Comparison of ENCODE assay signal across 18 cellular contexts in genomic region chr11:66609951-66610617, GRCh38. TPM values are rescaled to one million over a fixed set of nuclear protein-coding genes. Genes with fewer than 3 reads are reported as not detected.
DNase-seq lines count a peak whose midpoint lies in the region; ATAC-seq, FAIRE-seq and TF ChIP-seq lines count a peak whose summit lies in the region.
"Had no signal": no experiment of that assay in that cellular context is flagged by ENCODE, and none has a peak within 500 bp of the region (broad histone marks: within the 10 kb centered on the region; RNA-seq: fewer than 3 reads in every experiment).

No MANE protein-coding gene starts in this region.

- no peak overlapping the region for H2AFZ ChIP-seq in HepG2 (ENCODE audit: low read length)

- POLR2A ChIA-PET in HepG2 (lab: Yijun Ruan, JAX): interaction anchor here (2.6 kb wide), 1 partner anchor 18 kb away, joined by 9 read pairs; the partner anchor contains the start of genes CCDC87 and CCS
- POLR2A ChIA-PET in Panc1 (lab: Charles Lee): no interaction called here

- intact Hi-C loops in HepG2 (cut with micrococcal nuclease; ENCODE audit: unreplicated experiment) (no loop called here), right lobe of liver (cut with DNase I) (no loop called here), Panc1 (cut with micrococcal nuclease; ENCODE audit: unreplicated experiment) (no loop called here)

- H3K4me3 ChIP-seq in HepG2 (replicated peaks in 1 of 3; ENCODE audit: insufficient read depth in 1 of 3, low read depth in 2 of 3, low read length in 3 of 3) (no peak overlapping the region), right lobe of liver (no peak overlapping the region), Panc1 (ENCODE audit: low read depth in 2 of 2, low read length in 2 of 2) (no peak overlapping the region)
- H3K4me3 ChIP-seq: coronary artery, vagina had no signal

- BruUV-seq in HepG2 (replicated peaks; lab: Mats Ljungman, UMichigan): TSS peak; percentile 29
- TSS peak; percentile 46 for BruUV-seq in Panc1 (replicated peaks; lab: Mats Ljungman, UMichigan)

- H3K4me3 Mint-ChIP-seq in immature natural killer cell: peak overlapping the region in 4 of 5 donors; percentile 12 to 60 (median 26)

- 77% methylated on average over 3 of the region's 3 CpGs for WGBS in HepG2 (ENCODE audit: low lambda C conversion rate)
- WGBS in right lobe of liver (ENCODE audit: insufficient coverage, low coverage, low lambda C conversion rate, missing lambda C conversion rate): 71% methylated on average over 3 of the region's 3 CpGs

- ATAC-seq in HepG2 (no peak), right lobe of liver (no peak), Panc1 (no peak), GM18502 (IDR thresholded peaks at IDR 0.05; ENCODE audit: poor library complexity, unreplicated experiment) (no peak), HG03159 (IDR thresholded peaks at IDR 0.05; ENCODE audit: unreplicated experiment) (no peak)
- ATAC-seq: left colon, right cardiac atrium had no signal

- H3K9me3 Mint-ChIP-seq in immature natural killer cell: no peaks in the 10 kb centered on the region

- H3K9me3 ChIP-seq in HepG2 (ENCODE audit: low read length) (no peaks in the 10 kb centered on the region), right lobe of liver (no peaks in the 10 kb centered on the region), Panc1 (ENCODE audit: control insufficient read depth, insufficient read depth, low read depth, low read length) (no peaks in the 10 kb centered on the region)
- H3K9me3 ChIP-seq: vagina had no signal

- H3K27me3 ChIP-seq in HepG2 (ENCODE audit: control insufficient read depth in 1 of 2, insufficient read depth in 2 of 2, low read length in 2 of 2) (no peaks in the 10 kb centered on the region), right lobe of liver (no peaks in the 10 kb centered on the region), Panc1 (ENCODE audit: control insufficient read depth, insufficient read depth, low read length) (no peaks in the 10 kb centered on the region)
- H3K27me3 ChIP-seq: vagina had no signal

- no peak for DNase-seq in HepG2 (ENCODE audit: low spot score)
- no peak for DNase-seq in right lobe of liver
- DNase-seq in Panc1 (ENCODE audit: low read depth, low spot score): no peak
- no peak for DNase-seq in immature natural killer cell
- no peak for DNase-seq in NCI-H1092 (lab: John Stamatoyannopoulos, UW)
- DNase-seq in middle frontal gyrus (ENCODE audit: extremely low spot score, low spot score): no peak
- DNase-seq: foreskin melanocyte, KG1, left colon, midbrain, nucleus accumbens, right cardiac atrium, RPMI8226 had no signal

- no peaks in the 10 kb centered on the region for H4K20me1 ChIP-seq in HepG2 (ENCODE audit: insufficient read depth, low read length)

- no peaks in the 10 kb centered on the region for H3K79me2 ChIP-seq in HepG2 (ENCODE audit: insufficient read depth, low read length)

- H3K36me3 ChIP-seq in HepG2 (replicated peaks in 1 of 2; ENCODE audit: control insufficient read depth in 1 of 2, insufficient read depth in 2 of 2, low read length in 2 of 2) (peaks cover 2 to 6% of the 10 kb centered on the region in 2 experiments; a peak in 2 of 5 replicates), right lobe of liver (peaks cover 0 to 5% (median under 1%) of the 10 kb centered on the region in 4 donors), Panc1 (ENCODE audit: control insufficient read depth, insufficient read depth, low read length) (no peaks in the 10 kb centered on the region)

- H3K27ac ChIP-seq in HepG2 (ENCODE audit: extremely low read length, insufficient read depth, low read length) (no peak overlapping the region), right lobe of liver (peak overlapping the region in 1 of 3 donors; percentile 10), Panc1 (ENCODE audit: low read length) (no peak overlapping the region)
- H3K27ac ChIP-seq: coronary artery, epithelial cell of prostate, vagina had no signal

- no peak for TF ChIP-seq RAD21 in HepG2 (CRISPR knock-in tag; IDR thresholded peaks at IDR 0.05)

- peaks cover 0 to 1% (median 1%) of the 10 kb centered on the region in 3 donors for H3K36me3 Mint-ChIP-seq in immature natural killer cell

- no peak for FAIRE-seq in HepG2 (lab: Jason Lieb, UNC)

- TF ChIP-seq EP300 in HepG2 (IDR thresholded peaks at IDR 0.05; ENCODE audit: low read depth in 2 of 2, low read length in 2 of 2) (no peak), HepG2 (CRISPR knock-in tag; IDR thresholded peaks at IDR 0.05; ENCODE audit: borderline replicate concordance) (no peak)

- peaks cover 16 to 18% of the 10 kb centered on the region in 2 donors for H3K4me1 Mint-ChIP-seq in immature natural killer cell

- no peak for TF ChIP-seq POLR2A in HepG2 (IDR thresholded peaks at IDR 0.05; ENCODE audit: insufficient read depth in 1 of 2, low read depth in 2 of 2, low read length in 2 of 2)
- TF ChIP-seq POLR2A in right lobe of liver (IDR thresholded peaks at IDR 0.05): no peak

- H3K27ac Mint-ChIP-seq in immature natural killer cell: peak overlapping the region; percentile 69 to 93 (median 89)

- no peak overlapping the region for H3K4me2 ChIP-seq in HepG2 (ENCODE audit: low read depth, low read length)

- in situ Hi-C loops in HepG2 (cut with HindIII; ENCODE audit: extremely low pct_ligation_motif_present, low pct_unique_long_range_greater_than_20kb): no loop called here
- in situ Hi-C loops in Panc1 (cut with HindIII; ENCODE audit: low pct_unique_long_range_greater_than_20kb, low sequenced_read_pairs): no loop called here

- H3K4me1 ChIP-seq in HepG2 (ENCODE audit: insufficient read depth, low read length) (peaks cover 28% of the 10 kb centered on the region), right lobe of liver (peaks cover 0 to 41% (median 16%) of the 10 kb centered on the region in 4 donors), Panc1 (ENCODE audit: control insufficient read depth, insufficient read depth, low read length) (no peaks in the 10 kb centered on the region)

- no peak overlapping the region for H3K9ac ChIP-seq in HepG2 (ENCODE audit: insufficient read depth, low read depth, low read length)

- H3K27me3 Mint-ChIP-seq in immature natural killer cell (ENCODE audit: low read depth in 3 of 3): no peaks in the 10 kb centered on the region

- TF ChIP-seq CTCF in HepG2 (CRISPR knock-in tag; IDR thresholded peaks at IDR 0.05): no peak
- no peak for TF ChIP-seq CTCF in right lobe of liver (IDR thresholded peaks at IDR 0.05)
- no peak for TF ChIP-seq CTCF in Panc1 (IDR thresholded peaks at IDR 0.05)

- CTCF ChIA-PET in HepG2 (lab: Yijun Ruan, JAX; ENCODE audit: low intra/inter-chr PET ratio, low total read pairs) (no interaction called here), Panc1 (lab: Charles Lee) (no interaction called here)

RNA-seq across cellular contexts. Expression of gene RBM14, which starts 6.3 kb away (rescaled TPM):
- total RNA-seq in HepG2 (2016; rRNA removed; fragmentation: Illumina TruSeq; extraction: Trizol) (41.7 and 44.1 TPM in 2 replicates), right lobe of liver (10 to 100 TPM; 25.1 to 63.7 (median 27.4) TPM), Panc1 (2021; ENCODE audit: unreplicated experiment) (93.9 TPM)
- 3.6 and 5.1 TPM in 2 replicates for total RNA-seq in HepG2 (2016; cell fraction: cytosol; rRNA removed; fragmentation: Illumina TruSeq; extraction: Trizol; ENCODE audit: low read depth)
- 41.2 and 46.1 TPM in 2 replicates for total RNA-seq in HepG2 (2016; cell fraction: insoluble cytoplasmic fraction; rRNA removed; fragmentation: Illumina TruSeq; extraction: Trizol)
- 17.8 and 17.9 TPM in 2 replicates for total RNA-seq in HepG2 (2016; cell fraction: membrane; rRNA removed; fragmentation: Illumina TruSeq; extraction: Trizol)
- 58.5 and 66.2 TPM in 2 replicates for total RNA-seq in HepG2 (2016; cell fraction: nucleus; rRNA removed; fragmentation: Illumina TruSeq; extraction: Trizol)
- polyA plus RNA-seq in HepG2 (2011; rRNA removed) (12.7 and 14.6 TPM in 2 replicates), immature natural killer cell (10 to 100 TPM; 51.7 to 96.6 (median 73.2) TPM)
- 10.6 and 13.1 TPM in 2 replicates for polyA plus RNA-seq in HepG2 (2011; cell fraction: cytosol; rRNA removed)
- polyA plus RNA-seq in HepG2 (2011; cell fraction: nucleus; rRNA removed): 44.2 and 47.6 TPM in 2 replicates
- 18.2 and 26.9 TPM in 2 replicates for polyA plus RNA-seq in HepG2 (2012)
- 4.8 and 5.7 TPM in 2 replicates for polyA plus RNA-seq in HepG2 (2016; cell fraction: cytosol; fragmentation: Illumina TruSeq; extraction: Trizol; ENCODE audit: low read depth)
- 50.7 and 56.3 TPM in 2 replicates for polyA plus RNA-seq in HepG2 (2016; cell fraction: insoluble cytoplasmic fraction; fragmentation: Illumina TruSeq; extraction: Trizol; ENCODE audit: low read depth)
- polyA plus RNA-seq in HepG2 (2016; cell fraction: membrane; fragmentation: Illumina TruSeq; extraction: Trizol; ENCODE audit: low read depth): 15.9 and 16.6 TPM in 2 replicates
- polyA plus RNA-seq in HepG2 (2016; cell fraction: nucleus; fragmentation: Illumina TruSeq; extraction: Trizol; ENCODE audit: insufficient read depth, low read depth): 64.3 and 68.1 TPM in 2 replicates
- 59.6 and 85.3 TPM in 2 replicates for polyA minus RNA-seq in HepG2 (2011; rRNA and poly(A)+ RNA removed; ENCODE audit: low replicate concordance)
- 14.9 and 22.7 TPM in 2 replicates for polyA minus RNA-seq in HepG2 (2011; cell fraction: cytosol; rRNA and poly(A)+ RNA removed)
- polyA minus RNA-seq in HepG2 (2011; cell fraction: nucleus; rRNA and poly(A)+ RNA removed): 52.8 and 54.8 TPM in 2 replicates
- polyA plus RNA-seq in Panc1 (2012; ENCODE audit: insufficient read length): 62.5 TPM

RNA-seq across cellular contexts. Expression of gene CCS, which starts 17.1 kb away (rescaled TPM):
- total RNA-seq in HepG2 (2016; rRNA removed; fragmentation: Illumina TruSeq; extraction: Trizol) (34.2 and 44.6 TPM in 2 replicates), right lobe of liver (10 to 100 TPM; 22.6 to 54.2 (median 34.3) TPM), Panc1 (2021; ENCODE audit: unreplicated experiment) (55.3 TPM)
- total RNA-seq in HepG2 (2016; cell fraction: cytosol; rRNA removed; fragmentation: Illumina TruSeq; extraction: Trizol; ENCODE audit: low read depth): 77.8 and 78.2 TPM in 2 replicates
- 30.0 and 48.1 TPM in 2 replicates for total RNA-seq in HepG2 (2016; cell fraction: insoluble cytoplasmic fraction; rRNA removed; fragmentation: Illumina TruSeq; extraction: Trizol)
- 36.9 and 40.8 TPM in 2 replicates for total RNA-seq in HepG2 (2016; cell fraction: membrane; rRNA removed; fragmentation: Illumina TruSeq; extraction: Trizol)
- 27.8 and 35.6 TPM in 2 replicates for total RNA-seq in HepG2 (2016; cell fraction: nucleus; rRNA removed; fragmentation: Illumina TruSeq; extraction: Trizol)
- polyA plus RNA-seq in HepG2 (2011; rRNA removed) (25.4 and 34.7 TPM in 2 replicates), immature natural killer cell (10 to 100 TPM; 34.3 to 52.8 (median 41.7) TPM)
- 23.5 and 37.2 TPM in 2 replicates for polyA plus RNA-seq in HepG2 (2011; cell fraction: cytosol; rRNA removed)
- polyA plus RNA-seq in HepG2 (2011; cell fraction: nucleus; rRNA removed): 127 and 131 TPM in 2 replicates
- 31.4 and 37.9 TPM in 2 replicates for polyA plus RNA-seq in HepG2 (2012)
- 6.4 and 6.8 TPM in 2 replicates for polyA plus RNA-seq in HepG2 (2016; cell fraction: cytosol; fragmentation: Illumina TruSeq; extraction: Trizol; ENCODE audit: low read depth)
- polyA plus RNA-seq in HepG2 (2016; cell fraction: insoluble cytoplasmic fraction; fragmentation: Illumina TruSeq; extraction: Trizol; ENCODE audit: low read depth): 36.6 and 42.6 TPM in 2 replicates
- polyA plus RNA-seq in HepG2 (2016; cell fraction: membrane; fragmentation: Illumina TruSeq; extraction: Trizol; ENCODE audit: low read depth): 6.0 and 8.2 TPM in 2 replicates
- 64.5 and 64.9 TPM in 2 replicates for polyA plus RNA-seq in HepG2 (2016; cell fraction: nucleus; fragmentation: Illumina TruSeq; extraction: Trizol; ENCODE audit: insufficient read depth, low read depth)
- polyA minus RNA-seq in HepG2 (2011; rRNA and poly(A)+ RNA removed; ENCODE audit: low replicate concordance): 31.8 and 31.9 TPM in 2 replicates
- polyA minus RNA-seq in HepG2 (2011; cell fraction: cytosol; rRNA and poly(A)+ RNA removed): 18.1 and 21.5 TPM in 2 replicates
- 21.1 and 29.0 TPM in 2 replicates for polyA minus RNA-seq in HepG2 (2011; cell fraction: nucleus; rRNA and poly(A)+ RNA removed)
- 68.6 TPM for polyA plus RNA-seq in Panc1 (2012; ENCODE audit: insufficient read length)

RNA-seq across cellular contexts. Expression of gene CCDC87, which starts 17.2 kb away (rescaled TPM):
- 0.17 and 0.42 TPM in 2 replicates for total RNA-seq in HepG2 (2016; rRNA removed; fragmentation: Illumina TruSeq; extraction: Trizol)
- total RNA-seq in HepG2 (2016; cell fraction: cytosol; rRNA removed; fragmentation: Illumina TruSeq; extraction: Trizol; ENCODE audit: low read depth): 0.10 and 0.18 TPM in 2 replicates
- 0.27 and 0.41 TPM in 2 replicates for total RNA-seq in HepG2 (2016; cell fraction: insoluble cytoplasmic fraction; rRNA removed; fragmentation: Illumina TruSeq; extraction: Trizol)
- total RNA-seq in HepG2 (2016; cell fraction: membrane; rRNA removed; fragmentation: Illumina TruSeq; extraction: Trizol): 0.46 and 0.48 TPM in 2 replicates
- total RNA-seq in HepG2 (2016; cell fraction: nucleus; rRNA removed; fragmentation: Illumina TruSeq; extraction: Trizol): 0.66 and 0.78 TPM in 2 replicates
- polyA plus RNA-seq in HepG2 (2011; rRNA removed): 0.05 and 0.09 TPM in 2 replicates
- polyA plus RNA-seq in HepG2 (2011; cell fraction: cytosol; rRNA removed): 0.04 and 0.05 TPM in 2 replicates
- polyA plus RNA-seq in HepG2 (2011; cell fraction: nucleus; rRNA removed): 0.17 and 0.29 TPM in 2 replicates
- polyA plus RNA-seq in HepG2 (2012): 0.20 and 0.21 TPM in 2 replicates
- polyA plus RNA-seq in HepG2 (2016; cell fraction: cytosol; fragmentation: Illumina TruSeq; extraction: Trizol; ENCODE audit: low read depth): not detected in 2 replicates
- 0.15 and 0.29 TPM in 2 replicates for polyA plus RNA-seq in HepG2 (2016; cell fraction: insoluble cytoplasmic fraction; fragmentation: Illumina TruSeq; extraction: Trizol; ENCODE audit: low read depth)
- 0.06 and 0.10 TPM in 2 replicates for polyA plus RNA-seq in HepG2 (2016; cell fraction: membrane; fragmentation: Illumina TruSeq; extraction: Trizol; ENCODE audit: low read depth)
- 0.15 TPM in 1 of 2 replicates, not detected in the other for polyA plus RNA-seq in HepG2 (2016; cell fraction: nucleus; fragmentation: Illumina TruSeq; extraction: Trizol; ENCODE audit: insufficient read depth, low read depth)
- polyA minus RNA-seq in HepG2 (2011; rRNA and poly(A)+ RNA removed; ENCODE audit: low replicate concordance): 0.22 and 0.23 TPM in 2 replicates
- not detected in 2 replicates for polyA minus RNA-seq in HepG2 (2011; cell fraction: cytosol; rRNA and poly(A)+ RNA removed)
- polyA minus RNA-seq in HepG2 (2011; cell fraction: nucleus; rRNA and poly(A)+ RNA removed): 0.37 and 0.64 TPM in 2 replicates
- total RNA-seq in right lobe of liver: under 1 TPM in 5 of 6 experiments, not detected in 1; 0.07 to 0.37 (median 0.12) TPM
- 2.0 TPM for total RNA-seq in Panc1 (2021; ENCODE audit: unreplicated experiment)
- 1.0 TPM for polyA plus RNA-seq in Panc1 (2012; ENCODE audit: insufficient read length)
- not detected for polyA plus RNA-seq in immature natural killer cell

RNA-seq across cellular contexts. Expression of gene RBM4, which starts 28.4 kb away (rescaled TPM):
- 136 and 138 TPM in 2 replicates for total RNA-seq in HepG2 (2016; rRNA removed; fragmentation: Illumina TruSeq; extraction: Trizol)
- total RNA-seq in HepG2 (2016; cell fraction: cytosol; rRNA removed; fragmentation: Illumina TruSeq; extraction: Trizol; ENCODE audit: low read depth): 72.4 and 85.4 TPM in 2 replicates
- total RNA-seq in HepG2 (2016; cell fraction: insoluble cytoplasmic fraction; rRNA removed; fragmentation: Illumina TruSeq; extraction: Trizol): 137 and 138 TPM in 2 replicates
- 57.5 and 58.8 TPM in 2 replicates for total RNA-seq in HepG2 (2016; cell fraction: membrane; rRNA removed; fragmentation: Illumina TruSeq; extraction: Trizol)
- total RNA-seq in HepG2 (2016; cell fraction: nucleus; rRNA removed; fragmentation: Illumina TruSeq; extraction: Trizol): 101 and 109 TPM in 2 replicates
- 123 and 126 TPM in 2 replicates for polyA plus RNA-seq in HepG2 (2011; rRNA removed)
- 150 and 151 TPM in 2 replicates for polyA plus RNA-seq in HepG2 (2011; cell fraction: cytosol; rRNA removed)
- polyA plus RNA-seq in HepG2 (2011; cell fraction: nucleus; rRNA removed): 83.4 and 84.4 TPM in 2 replicates
- polyA plus RNA-seq in HepG2 (2012): 117 and 122 TPM in 2 replicates
- polyA plus RNA-seq in HepG2 (2016; cell fraction: cytosol; fragmentation: Illumina TruSeq; extraction: Trizol; ENCODE audit: low read depth): 29.4 and 30.6 TPM in 2 replicates
- 149 and 157 TPM in 2 replicates for polyA plus RNA-seq in HepG2 (2016; cell fraction: insoluble cytoplasmic fraction; fragmentation: Illumina TruSeq; extraction: Trizol; ENCODE audit: low read depth)
- 38.1 and 38.5 TPM in 2 replicates for polyA plus RNA-seq in HepG2 (2016; cell fraction: membrane; fragmentation: Illumina TruSeq; extraction: Trizol; ENCODE audit: low read depth)
- polyA plus RNA-seq in HepG2 (2016; cell fraction: nucleus; fragmentation: Illumina TruSeq; extraction: Trizol; ENCODE audit: insufficient read depth, low read depth): 115 and 116 TPM in 2 replicates
- polyA minus RNA-seq in HepG2 (2011; rRNA and poly(A)+ RNA removed; ENCODE audit: low replicate concordance): 104 and 196 TPM in 2 replicates
- 40.8 and 41.0 TPM in 2 replicates for polyA minus RNA-seq in HepG2 (2011; cell fraction: cytosol; rRNA and poly(A)+ RNA removed)
- polyA minus RNA-seq in HepG2 (2011; cell fraction: nucleus; rRNA and poly(A)+ RNA removed): 136 and 154 TPM in 2 replicates
- 10 to 100 TPM; 40.3 to 57.0 (median 48.4) TPM for total RNA-seq in right lobe of liver
- total RNA-seq in Panc1 (2021; ENCODE audit: unreplicated experiment): 195 TPM
- 186 TPM for polyA plus RNA-seq in Panc1 (2012; ENCODE audit: insufficient read length)
- 100 to 1,000 TPM; 251 to 308 (median 255) TPM for polyA plus RNA-seq in immature natural killer cell

RNA-seq across cellular contexts. Expression of gene CTSF, which starts 41.7 kb away (rescaled TPM):
- not detected in 2 replicates for total RNA-seq in HepG2 (2016; rRNA removed; fragmentation: Illumina TruSeq; extraction: Trizol)
- not detected in 2 replicates for total RNA-seq in HepG2 (2016; cell fraction: cytosol; rRNA removed; fragmentation: Illumina TruSeq; extraction: Trizol; ENCODE audit: low read depth)
- total RNA-seq in HepG2 (2016; cell fraction: insoluble cytoplasmic fraction; rRNA removed; fragmentation: Illumina TruSeq; extraction: Trizol): not detected in 2 replicates
- total RNA-seq in HepG2 (2016; cell fraction: membrane; rRNA removed; fragmentation: Illumina TruSeq; extraction: Trizol): not detected in 2 replicates
- not detected in 2 replicates for total RNA-seq in HepG2 (2016; cell fraction: nucleus; rRNA removed; fragmentation: Illumina TruSeq; extraction: Trizol)
- 0.17 TPM in 1 of 2 replicates, not detected in the other for polyA plus RNA-seq in HepG2 (2011; rRNA removed)
- 0.08 TPM in 1 of 2 replicates, not detected in the other for polyA plus RNA-seq in HepG2 (2011; cell fraction: cytosol; rRNA removed)
- polyA plus RNA-seq in HepG2 (2011; cell fraction: nucleus; rRNA removed): 0.24 TPM in 1 of 2 replicates, not detected in the other
- polyA plus RNA-seq in HepG2 (2012): not detected in 2 replicates
- not detected in 2 replicates for polyA plus RNA-seq in HepG2 (2016; cell fraction: cytosol; fragmentation: Illumina TruSeq; extraction: Trizol; ENCODE audit: low read depth)
- polyA plus RNA-seq in HepG2 (2016; cell fraction: insoluble cytoplasmic fraction; fragmentation: Illumina TruSeq; extraction: Trizol; ENCODE audit: low read depth): not detected in 2 replicates
- not detected in 2 replicates for polyA plus RNA-seq in HepG2 (2016; cell fraction: membrane; fragmentation: Illumina TruSeq; extraction: Trizol; ENCODE audit: low read depth)
- polyA plus RNA-seq in HepG2 (2016; cell fraction: nucleus; fragmentation: Illumina TruSeq; extraction: Trizol; ENCODE audit: insufficient read depth, low read depth): not detected in 2 replicates
- 6.7 TPM in 1 of 2 replicates, not detected in the other for polyA minus RNA-seq in HepG2 (2011; rRNA and poly(A)+ RNA removed; ENCODE audit: low replicate concordance)
- polyA minus RNA-seq in HepG2 (2011; cell fraction: cytosol; rRNA and poly(A)+ RNA removed): not detected in 2 replicates
- not detected in 2 replicates for polyA minus RNA-seq in HepG2 (2011; cell fraction: nucleus; rRNA and poly(A)+ RNA removed)
- total RNA-seq in right lobe of liver: 10 to 100 TPM; 35.3 to 54.4 (median 44.7) TPM
- 28.7 TPM for total RNA-seq in Panc1 (2021; ENCODE audit: unreplicated experiment)
- polyA plus RNA-seq in Panc1 (2012; ENCODE audit: insufficient read length): 42.0 TPM
- polyA plus RNA-seq in immature natural killer cell: 10 to 100 TPM; 24.2 to 56.7 (median 48.8) TPM
